Comparison of ENCODE assay signal across 25 cellular contexts in the genomic region with DNA sequence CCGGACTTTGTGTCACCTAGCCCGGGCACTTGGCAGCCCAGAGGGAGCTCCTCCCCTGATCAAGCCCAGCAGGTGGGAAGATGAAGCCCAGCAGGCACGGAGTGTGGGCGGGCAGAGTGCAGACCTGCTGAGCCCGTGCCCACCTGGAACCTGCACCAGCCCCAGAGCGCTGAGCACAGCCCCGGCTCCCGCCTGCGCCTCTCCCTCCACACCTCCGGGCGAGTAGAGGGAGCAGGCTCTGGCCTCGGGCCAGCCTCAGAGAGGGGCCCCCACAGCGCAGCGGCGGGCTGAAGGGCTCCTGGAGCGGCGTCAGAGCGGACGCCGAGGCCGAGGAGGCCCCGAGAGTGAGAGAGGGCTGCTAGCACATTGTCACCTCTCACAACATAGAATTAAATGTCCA.
"Had no signal": no experiment of that assay in that cellular context is flagged by ENCODE, and none has a peak within 500 bp of the region (broad histone marks: within the 10 kb centered on the region; RNA-seq: fewer than 3 reads in every experiment).

No MANE protein-coding gene starts in this region.

- H3K4me1 ChIP-seq: esophagus muscularis mucosa, foreskin keratinocyte, heart left ventricle, neural progenitor cell, right lobe of liver had no signal

- H3K27ac ChIP-seq: esophagus muscularis mucosa, foreskin keratinocyte, heart left ventricle, neural progenitor cell, right lobe of liver, skin epidermis had no signal

- H3K36me3 ChIP-seq: esophagus muscularis mucosa, heart left ventricle, neural progenitor cell, right lobe of liver had no signal

- H3K27me3 ChIP-seq: esophagus muscularis mucosa, foreskin keratinocyte, heart left ventricle, neural progenitor cell, right lobe of liver had no signal

- DNase-seq: activated CD4-positive, alpha-beta T cell treated with anti-CD3 and anti-CD28 coated beads for 36 hours; activated CD4-positive, alpha-beta T cell treated with anti-CD3 and anti-CD28 coated beads, Interleukin-2, amount 50 U/mL, for 48 hours; activated CD4-positive, CD25-positive, alpha-beta regulatory T cell; activated CD8-positive, alpha-beta memory T cell treated with anti-CD3 and anti-CD28 coated beads for 24 hours; activated effector memory CD4-positive, alpha-beta T cell treated with Interleukin-2 at 50 U/mL for 16 hours; activated naive CD4-positive, alpha-beta T cell treated with Interleukin-2 at 50 U/mL for 16 hours; anterior cingulate cortex; dermis blood vessel endothelial cell; effector CD4-positive, alpha-beta T cell; foreskin keratinocyte; heart left ventricle; hypothalamus; immature natural killer cell; mesendoderm; natural killer cell; occipital lobe; right lobe of liver; stimulated activated CD4-positive, alpha-beta T cell treated with anti-CD3 and anti-CD28 coated beads, Interleukin-4, amount 100 ng/mL, for 24 hours had no signal

- ATAC-seq: activated CD4-positive, alpha-beta T cell treated with anti-CD3 and anti-CD28 coated beads for 36 hours; foreskin keratinocyte; heart left ventricle; left lobe of liver; right lobe of liver; stimulated activated effector memory CD8-positive, alpha-beta T cell treated with anti-CD3 and anti-CD28 coated beads, Interleukin-12 subunit alpha, Interleukin-12 subunit beta, amount 100 ng/mL, for 72 hours had no signal

- FAIRE-seq: colon had no signal

- H3K4me3 ChIP-seq: esophagus muscularis mucosa, heart left ventricle, lung, neural progenitor cell, right lobe of liver, skin epidermis had no signal

- H3K9me3 ChIP-seq: esophagus muscularis mucosa, right lobe of liver had no signal
